ENCODE assay signal across 18 cellular contexts in the genomic region with DNA sequence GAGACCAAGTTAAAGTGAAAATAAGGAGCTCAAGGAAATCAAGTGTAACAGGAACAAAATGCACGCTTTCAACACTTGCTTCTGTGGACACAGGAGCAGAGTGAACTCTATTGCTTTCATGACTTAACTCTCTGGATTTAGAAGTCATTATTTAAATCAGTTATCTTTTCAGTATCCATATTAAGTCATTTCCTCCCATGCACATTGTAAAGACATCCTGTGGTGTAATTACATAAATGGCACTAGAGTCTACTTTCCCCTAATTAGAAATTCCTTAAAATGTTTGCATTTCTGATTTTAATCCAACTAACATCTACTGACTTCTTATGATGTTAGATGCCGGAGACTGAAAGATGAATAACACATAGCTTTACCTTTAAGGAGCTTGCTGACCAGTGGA.
"Had no signal": no experiment of that assay in that cellular context is flagged by ENCODE, and none has a peak within 500 bp of the region (broad histone marks: within the 10 kb centered on the region; RNA-seq: fewer than 3 reads in every experiment).

No MANE protein-coding gene starts in this region.

- H3K36me3 ChIP-seq: adrenal gland had no signal

- H3K4me3 ChIP-seq: adrenal gland, lower lobe of right lung, stomach, testis, upper lobe of left lung had no signal

- H3K9me3 ChIP-seq: adrenal gland, lower lobe of right lung, stomach, testis, upper lobe of left lung had no signal

- H3K4me3 Mint-ChIP-seq: activated T-helper 1 cell treated with anti-CD3 and anti-CD28 coated beads, Interleukin-12 subunit alpha, Interleukin-12 subunit beta, Interleukin-2, Interleukin-4 antibody, amounts not matched to agents 30 ng/mL and 10 ng/mL and 1 ng/mL, durations not matched to agents 14 hours and 24 hours and 36 hours; immature natural killer cell; mesothelial cell of epicardium; nephron progenitor cell; T-cell had no signal

- H3K9me3 Mint-ChIP-seq: activated T-helper 1 cell treated with anti-CD3 and anti-CD28 coated beads, Interleukin-12 subunit alpha, Interleukin-12 subunit beta, Interleukin-2, Interleukin-4 antibody, amounts not matched to agents 30 ng/mL and 10 ng/mL and 1 ng/mL, durations not matched to agents 14 hours and 24 hours and 36 hours; effector memory CD8-positive, alpha-beta T cell; immature natural killer cell; mesothelial cell of epicardium; nephron progenitor cell; T-cell had no signal

- H3K27me3 ChIP-seq: adrenal gland, stomach, testis, upper lobe of left lung had no signal

- ATAC-seq: effector memory CD8-positive, alpha-beta T cell; lower lobe of right lung; sciatic nerve; T-cell had no signal

- H3K27me3 Mint-ChIP-seq: effector memory CD8-positive, alpha-beta T cell; T-cell had no signal

- H3K27ac Mint-ChIP-seq: activated T-helper 1 cell treated with anti-CD3 and anti-CD28 coated beads, Interleukin-12 subunit alpha, Interleukin-12 subunit beta, Interleukin-2, Interleukin-4 antibody, amounts not matched to agents 30 ng/mL and 10 ng/mL and 1 ng/mL, durations not matched to agents 14 hours and 24 hours and 36 hours; effector memory CD8-positive, alpha-beta T cell; immature natural killer cell; mesothelial cell of epicardium; nephron progenitor cell; T-cell had no signal

- DNase-seq: activated CD4-positive, alpha-beta T cell treated with anti-CD3 and anti-CD28 coated beads, Interleukin-2, amount 50 U/mL, for 4 hours; activated CD4-positive, CD25-positive, alpha-beta regulatory T cell treated with anti-CD3 and anti-CD28 coated beads, Interleukin-2, amount 50 U/mL, for 72 hours; activated naive CD4-positive, alpha-beta T cell treated with Interleukin-2 at 50 U/mL for 16 hours; adrenal gland; dermis blood vessel endothelial cell; effector memory CD8-positive, alpha-beta T cell; head of caudate nucleus; immature natural killer cell; lower lobe of right lung; nephron progenitor cell; stomach; T-cell; T-helper 9 cell; testis; upper lobe of left lung had no signal

- H3K4me1 ChIP-seq: testis had no signal

- H3K36me3 Mint-ChIP-seq: mesothelial cell of epicardium had no signal
